1 cellular context compared by ENCODE assay signal in the genomic region with DNA sequence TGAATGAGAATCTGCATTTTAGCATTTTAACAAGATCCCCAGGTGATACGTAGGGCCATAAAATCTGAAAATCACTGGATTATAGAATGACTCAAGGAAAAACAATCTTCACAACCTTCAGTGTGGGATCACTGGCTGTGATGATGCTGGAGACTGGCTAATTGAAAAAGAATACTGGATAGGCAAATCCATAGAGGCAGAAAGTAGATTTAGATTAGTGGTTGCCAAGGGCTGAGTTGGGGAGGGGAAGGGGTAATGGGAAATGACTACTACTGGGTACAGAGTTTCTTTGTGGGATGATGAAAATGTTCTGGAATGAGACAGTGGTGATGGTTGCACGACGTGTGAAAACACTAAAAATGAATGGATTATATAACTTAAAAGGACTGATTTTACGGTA.
TF ChIP-seq lines count a peak whose summit lies in the region.

No MANE protein-coding gene starts in this region.

TF ChIP-seq in SK-N-SH treated with all-trans-retinoic acid at 6 μM for 48 hours, 23 proteins besides CTCF, POLR2A, EP300 and RAD21 (continued from another document):
- no peak for TF ChIP-seq POU6F1 (CRISPR knock-in tag; IDR thresholded peaks at IDR 0.05; ENCODE audit: borderline replicate concordance, low read depth)
